In genomic region chr12:41919025-41919424, GRCh38 we compare ENCODE assay signal across 21 cellular contexts.
"Had no signal": no experiment of that assay in that cellular context is flagged by ENCODE, and none has a peak within 500 bp of the region (broad histone marks: within the 10 kb centered on the region; RNA-seq: fewer than 3 reads in every experiment).

No MANE protein-coding gene starts in this region.

- H3K27me3 ChIP-seq: breast epithelium, colonic mucosa, left lung, spleen, upper lobe of left lung had no signal

- H3K4me1 ChIP-seq: breast epithelium, colonic mucosa had no signal

- H3K36me3 ChIP-seq: breast epithelium, colonic mucosa, left lung, spleen, upper lobe of left lung had no signal

- DNase-seq: activated B cell treated with CpG ODN at 0.5 μM for 24 hours; activated CD4-positive, alpha-beta T cell treated with anti-CD3 and anti-CD28 coated beads for 36 hours; activated CD4-positive, alpha-beta T cell treated with anti-CD3 and anti-CD28 coated beads, Interleukin-2, amount 50 U/mL, for 4 hours; activated CD8-positive, alpha-beta memory T cell treated with anti-CD3 and anti-CD28 coated beads for 24 hours; activated CD8-positive, alpha-beta memory T cell treated with anti-CD3 and anti-CD28 coated beads, Interleukin-2, amount 50 U/mL, for 4 hours; activated naive CD4-positive, alpha-beta T cell treated with Interleukin-2 at 50 U/mL for 16 hours; activated naive CD8-positive, alpha-beta T cell treated with anti-CD3 and anti-CD28 coated beads for 36 hours; activated T-cell treated with anti-CD3 and anti-CD28 coated beads, Interleukin-2, amount 50 U/mL, for 24 hours; colonic mucosa; erythroblast; foreskin fibroblast; kidney glomerular epithelial cell; left lung; naive thymus-derived CD8-positive, alpha-beta T cell; spleen; stimulated activated CD4-positive, alpha-beta T cell treated with anti-CD3 and anti-CD28 coated beads, Interleukin-4, amount 100 ng/mL, for 1 hour; stimulated activated naive CD4-positive, alpha-beta T cell; T-helper 9 cell; upper lobe of left lung had no signal

- H3K4me3 Mint-ChIP-seq: activated B cell treated with CpG ODN at 0.5 μM for 24 hours; activated CD4-positive, alpha-beta T cell treated with anti-CD3 and anti-CD28 coated beads for 36 hours; activated naive CD8-positive, alpha-beta T cell treated with anti-CD3 and anti-CD28 coated beads for 36 hours; activated T-cell treated with anti-CD3 and anti-CD28 coated beads, Interleukin-2, amount 50 U/mL, for 24 hours; naive thymus-derived CD8-positive, alpha-beta T cell had no signal

- H3K4me3 ChIP-seq: colonic mucosa, left lung, spleen, upper lobe of left lung had no signal

- ATAC-seq: activated CD4-positive, alpha-beta T cell treated with anti-CD3 and anti-CD28 coated beads for 36 hours; left lung; naive thymus-derived CD8-positive, alpha-beta T cell had no signal

- H3K27ac Mint-ChIP-seq: activated B cell treated with CpG ODN at 0.5 μM for 24 hours; activated CD4-positive, alpha-beta T cell treated with anti-CD3 and anti-CD28 coated beads for 36 hours; activated naive CD8-positive, alpha-beta T cell treated with anti-CD3 and anti-CD28 coated beads for 36 hours; activated T-cell treated with anti-CD3 and anti-CD28 coated beads, Interleukin-2, amount 50 U/mL, for 24 hours; naive thymus-derived CD8-positive, alpha-beta T cell; progenitor cell of endocrine pancreas had no signal

- H3K27ac ChIP-seq: breast epithelium, colonic mucosa, left lung, upper lobe of left lung had no signal

- H3K9me3 ChIP-seq: breast epithelium, colonic mucosa, spleen, upper lobe of left lung had no signal

- H3K4me1 Mint-ChIP-seq: naive thymus-derived CD8-positive, alpha-beta T cell had no signal

- H3K9me3 Mint-ChIP-seq: activated B cell treated with CpG ODN at 0.5 μM for 24 hours; activated naive CD8-positive, alpha-beta T cell treated with anti-CD3 and anti-CD28 coated beads for 36 hours; activated T-cell treated with anti-CD3 and anti-CD28 coated beads, Interleukin-2, amount 50 U/mL, for 24 hours; naive thymus-derived CD8-positive, alpha-beta T cell had no signal

- H3K36me3 Mint-ChIP-seq: activated naive CD8-positive, alpha-beta T cell treated with anti-CD3 and anti-CD28 coated beads for 36 hours; naive thymus-derived CD8-positive, alpha-beta T cell had no signal
